In the genomic region with DNA sequence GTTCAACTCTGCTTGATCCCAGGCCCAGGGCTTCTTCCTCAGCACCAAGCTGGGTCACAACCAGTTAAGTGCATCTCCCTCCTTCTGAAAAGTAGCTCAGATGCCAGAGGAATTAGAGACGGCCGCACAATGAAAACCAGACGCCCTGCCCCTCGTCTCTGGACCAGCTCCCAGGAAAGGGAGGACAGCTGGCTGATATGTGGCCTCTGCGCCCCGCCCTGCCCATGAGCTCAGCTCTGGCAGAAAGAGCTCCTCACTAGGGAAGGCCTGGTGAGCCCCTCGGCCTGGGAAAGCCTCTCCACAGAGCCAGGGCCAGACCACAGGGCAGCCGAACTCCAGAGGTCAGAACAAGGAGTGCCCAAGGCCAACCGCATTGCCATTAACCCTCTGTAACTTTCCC, we compare ENCODE assay signal across 9 cellular contexts. TPM values are rescaled to one million over a fixed set of nuclear protein-coding genes. Genes with fewer than 3 reads are reported as not detected.
A peak's percentile ranks its signal among the peaks of the same experiment; 100 is the strongest.
DNase-seq lines count a peak whose midpoint lies in the region; ATAC-seq, FAIRE-seq and TF ChIP-seq lines count a peak whose summit lies in the region.
"Had no signal": no experiment of that assay in that cellular context is flagged by ENCODE, and none has a peak within 500 bp of the region (broad histone marks: within the 10 kb centered on the region; RNA-seq: fewer than 3 reads in every experiment).

No MANE protein-coding gene starts in this region.

- H3K9me3 ChIP-seq in K562 (replicated peaks; ENCODE audit: control insufficient read depth, insufficient read depth, low read depth, low read length) (no peaks in the 10 kb centered on the region), skeletal muscle satellite cell (replicated peaks; ENCODE audit: low read length) (no peaks in the 10 kb centered on the region)

- H3K9ac ChIP-seq in K562 (ENCODE audit: insufficient read depth in 1 of 2, low read depth in 2 of 2, low read length in 2 of 2), result peak overlapping the region in 1 of 2 experiments; percentile 86; a peak in 2 of 4 replicates
- peak overlapping the region; percentile 15 for H3K9ac ChIP-seq in skeletal muscle satellite cell (ENCODE audit: low read depth, low read length)

- H3K4me3 ChIP-seq in K562 (no peak overlapping the region), skeletal muscle satellite cell (ENCODE audit: low read length) (no peak overlapping the region)

- no peaks in the 10 kb centered on the region for H3K79me2 ChIP-seq in K562 (ENCODE audit: control insufficient read depth, insufficient read depth, low read length)

- no TSS peak for BruUV-seq in K562 (replicated peaks; lab: Mats Ljungman, UMichigan)

- TF ChIP-seq POLR2A in K562 (conservative IDR thresholded peaks at IDR 0.05), result no peak

- POLR2A ChIA-PET in K562 (lab: Yijun Ruan, JAX), result interaction anchor here (0.6 to 1.5 kb wide), 9 partner anchors 22 to 439 kb away, joined by 3 to 4 read pairs (median 3); partner anchors contain the start of genes AHNAK and WDR74

- H3K27me3 ChIP-seq in K562 (ENCODE audit: control insufficient read depth in 2 of 2, insufficient read depth in 2 of 2, low read length in 2 of 2) (no peaks in the 10 kb centered on the region), skeletal muscle satellite cell (ENCODE audit: control insufficient read depth, insufficient read depth, low read length) (peaks cover 6% of the 10 kb centered on the region)

- no peaks in the 10 kb centered on the region for H3K36me3 ChIP-seq in K562 (ENCODE audit: control insufficient read depth, insufficient read depth, low read length)
- no peaks in the 10 kb centered on the region for H3K36me3 ChIP-seq in skeletal muscle satellite cell (ENCODE audit: insufficient read depth, low read length)

- TF ChIP-seq RAD21 in K562 (CRISPR knock-in tag; conservative IDR thresholded peaks at IDR 0.05 in 1 of 2, IDR thresholded peaks at IDR 0.05 in 1 of 2), result no peak

- H4K20me1 ChIP-seq in K562 (replicated peaks; ENCODE audit: control insufficient read depth, insufficient read depth, low read length), result no peaks in the 10 kb centered on the region

- no peak for TF ChIP-seq EP300 in K562 (IDR thresholded peaks at IDR 0.05; ENCODE audit: low read length)

- no peak overlapping the region for H2AFZ ChIP-seq in K562 (ENCODE audit: low read depth, low read length)

- H3K27ac ChIP-seq in K562 (ENCODE audit: extremely low read depth, low read depth, low read length), result no peak overlapping the region
- H3K27ac ChIP-seq: epithelial cell of prostate had no signal

- FAIRE-seq in K562 (lab: Jason Lieb, UNC), result no peak

- in situ Hi-C loops in K562 (cut with MboI), result no loop called here

- intact Hi-C loops in K562 (cut with micrococcal nuclease), result no loop called here

- no peak for ATAC-seq in K562
- no peak for ATAC-seq in HG03280 (IDR thresholded peaks at IDR 0.05; ENCODE audit: unreplicated experiment)
- ATAC-seq in GM19023 (IDR thresholded peaks at IDR 0.05; ENCODE audit: unreplicated experiment), result no peak
- no peak for ATAC-seq in HG02885 (IDR thresholded peaks at IDR 0.05; ENCODE audit: poor library complexity, unreplicated experiment)

- no peak for TF ChIP-seq CTCF in K562 (IDR thresholded peaks at IDR 0.05 in 2 of 3, conservative IDR thresholded peaks at IDR 0.05 in 1 of 3; ENCODE audit: insufficient read depth in 2 of 3, low read depth in 1 of 3, low read length in 3 of 3)

- CTCF ChIA-PET in K562 (lab: Yijun Ruan, JAX; ENCODE audit: low intra/inter-chr PET ratio), result no interaction called here

- H3K4me1 ChIP-seq in K562 (replicated peaks in 1 of 2; ENCODE audit: control insufficient read depth in 2 of 2, insufficient read depth in 2 of 2, low read length in 2 of 2) (peaks cover 46 to 62% of the 10 kb centered on the region in 2 experiments), skeletal muscle satellite cell (ENCODE audit: control insufficient read depth, insufficient read depth, low read length) (peaks cover 43% of the 10 kb centered on the region)

- no peak overlapping the region for H3K4me2 ChIP-seq in K562 (ENCODE audit: insufficient read depth, low read length)
- H3K4me2 ChIP-seq in skeletal muscle satellite cell (ENCODE audit: low read length), result peak overlapping the region; percentile 22

- peak; percentile 94 for DNase-seq in GM03348 (ENCODE audit: low spot score)
- peak in 2 of 4 experiments; percentile 27 to 34 for DNase-seq in K562 (ENCODE audit: extremely low read depth in 1 of 4, low spot score in 3 of 4)
- peak; percentile 62 for DNase-seq in iris pigment epithelial cell (ENCODE audit: low read depth)
- DNase-seq in NCI-H187 treated with DMSO at 0.1 percent for 48 hours (lab: John Stamatoyannopoulos, UW), result no peak

- WGBS in K562 (ENCODE audit: insufficient coverage, low coverage, missing lambda C conversion rate), result 44% methylated on average over 4 of the region's 9 CpGs

- H3K9me1 ChIP-seq in K562 (ENCODE audit: control insufficient read depth, insufficient read depth, low read length), result no peaks in the 10 kb centered on the region

TF ChIP-seq in K562, 482 proteins besides CTCF, POLR2A, EP300 and RAD21:
- TF ChIP-seq AFF1 (IDR thresholded peaks at IDR 0.05; ENCODE audit: low read depth in 1 of 2, partially characterized antibody in 2 of 2) (no peak), MEIS2 (IDR thresholded peaks at IDR 0.05; ENCODE audit: partially characterized antibody) (peak; percentile 12), HIVEP1 (CRISPR knock-in tag; IDR thresholded peaks at IDR 0.05) (0 out of 2 replicates have a peak, but pooled peaks have one; percentile 16), ZNF75A (CRISPR knock-in tag; IDR thresholded peaks at IDR 0.05) (no peak)

RNA-seq across cellular contexts. Expression of gene SCGB1A1, which starts 18.1 kb away (rescaled TPM):
- total RNA-seq in K562 (2011; cell fraction: chromatin; rRNA removed; ENCODE audit: low replicate concordance), result not detected in 2 replicates
- not detected in 2 replicates for total RNA-seq in K562 (2011; cell fraction: nucleolus; rRNA removed)
- total RNA-seq in K562 (2011; cell fraction: nucleoplasm; rRNA removed), result not detected in 2 replicates
- total RNA-seq in K562 (2014; rRNA removed), result not detected in 2 replicates
- total RNA-seq in K562 (2014; rRNA removed; fragmentation: Illumina TruSeq; extraction: Trizol), result not detected in 2 replicates
- not detected in 2 replicates for total RNA-seq in K562 (2015; rRNA removed; fragmentation: Illumina TruSeq; extraction: Trizol)
- 0.55 and 1.1 TPM in 2 replicates for total RNA-seq in K562 (2021)
- polyA plus RNA-seq in K562 (2011; rRNA removed), result not detected in 2 replicates
- not detected in 2 replicates for polyA plus RNA-seq in K562 (2011; cell fraction: cytosol; rRNA removed)
- not detected in 2 replicates for polyA plus RNA-seq in K562 (2011; cell fraction: nucleus; rRNA removed)
- polyA plus RNA-seq in K562 (2012), result not detected in 2 replicates
- not detected in 2 replicates for polyA plus RNA-seq in K562 (2014; fragmentation: Illumina TruSeq; extraction: Trizol)
- polyA plus RNA-seq in K562 (2014; fragmentation: Nextera tagmentation; extraction: Ambion mirVana), result not detected
- polyA plus RNA-seq in K562 (2014; rRNA removed), result not detected in 2 replicates
- not detected in 2 replicates for polyA minus RNA-seq in K562 (2011; rRNA and poly(A)+ RNA removed)
- polyA minus RNA-seq in K562 (2011; cell fraction: cytosol; rRNA and poly(A)+ RNA removed), result not detected in 2 replicates
- not detected in 2 replicates for polyA minus RNA-seq in K562 (2011; cell fraction: nucleus; rRNA and poly(A)+ RNA removed)
- not detected in 2 replicates for total RNA-seq in skeletal muscle satellite cell (2012; rRNA removed)
